In the genomic region with DNA sequence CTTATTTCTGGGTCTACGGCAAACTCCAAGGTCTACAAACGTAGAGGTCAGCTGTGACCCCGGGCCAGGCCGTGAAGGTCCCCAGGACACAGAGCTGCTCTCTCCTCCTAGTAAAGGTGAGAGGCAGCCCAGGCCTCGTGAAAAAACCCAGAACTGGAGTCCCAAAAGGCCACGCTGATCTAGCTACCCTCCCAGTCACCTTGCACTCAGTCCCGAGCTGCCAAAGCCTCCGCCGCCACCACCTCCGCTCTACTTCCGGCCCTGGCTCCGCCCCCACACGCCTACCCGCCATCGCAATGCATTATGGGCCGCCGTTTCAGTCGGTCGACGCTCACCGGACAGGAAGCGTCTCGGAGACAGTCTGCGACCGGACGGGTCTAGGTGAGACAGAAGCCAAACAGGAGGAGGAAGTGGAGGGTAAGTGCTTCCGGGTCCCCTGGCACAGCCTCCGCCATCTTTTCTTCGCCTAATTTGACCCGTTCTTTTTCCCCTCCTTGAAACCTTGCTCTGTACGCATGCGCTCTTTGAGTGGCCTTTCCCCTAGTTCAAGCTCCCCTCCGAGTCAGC, we compare ENCODE assay signal across 1 cellular context.
TF ChIP-seq lines count a peak whose summit lies in the region.

A gene with protein sequence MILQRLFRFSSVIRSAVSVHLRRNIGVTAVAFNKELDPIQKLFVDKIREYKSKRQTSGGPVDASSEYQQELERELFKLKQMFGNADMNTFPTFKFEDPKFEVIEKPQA (minus strand): TSS at position 251 of the 567 bp plus-strand sequence. CDS start 5,110 bp downstream, outside the sequence.
A gene (plus strand): TSS at position 319 of the 567 bp plus-strand sequence. CDS start 6,627 bp downstream, outside the sequence.

TF ChIP-seq in HepG2, 621 proteins besides CTCF, POLR2A, EP300 and RAD21 (continued from another document and continues in another):
- TF ChIP-seq, protein P1, sequence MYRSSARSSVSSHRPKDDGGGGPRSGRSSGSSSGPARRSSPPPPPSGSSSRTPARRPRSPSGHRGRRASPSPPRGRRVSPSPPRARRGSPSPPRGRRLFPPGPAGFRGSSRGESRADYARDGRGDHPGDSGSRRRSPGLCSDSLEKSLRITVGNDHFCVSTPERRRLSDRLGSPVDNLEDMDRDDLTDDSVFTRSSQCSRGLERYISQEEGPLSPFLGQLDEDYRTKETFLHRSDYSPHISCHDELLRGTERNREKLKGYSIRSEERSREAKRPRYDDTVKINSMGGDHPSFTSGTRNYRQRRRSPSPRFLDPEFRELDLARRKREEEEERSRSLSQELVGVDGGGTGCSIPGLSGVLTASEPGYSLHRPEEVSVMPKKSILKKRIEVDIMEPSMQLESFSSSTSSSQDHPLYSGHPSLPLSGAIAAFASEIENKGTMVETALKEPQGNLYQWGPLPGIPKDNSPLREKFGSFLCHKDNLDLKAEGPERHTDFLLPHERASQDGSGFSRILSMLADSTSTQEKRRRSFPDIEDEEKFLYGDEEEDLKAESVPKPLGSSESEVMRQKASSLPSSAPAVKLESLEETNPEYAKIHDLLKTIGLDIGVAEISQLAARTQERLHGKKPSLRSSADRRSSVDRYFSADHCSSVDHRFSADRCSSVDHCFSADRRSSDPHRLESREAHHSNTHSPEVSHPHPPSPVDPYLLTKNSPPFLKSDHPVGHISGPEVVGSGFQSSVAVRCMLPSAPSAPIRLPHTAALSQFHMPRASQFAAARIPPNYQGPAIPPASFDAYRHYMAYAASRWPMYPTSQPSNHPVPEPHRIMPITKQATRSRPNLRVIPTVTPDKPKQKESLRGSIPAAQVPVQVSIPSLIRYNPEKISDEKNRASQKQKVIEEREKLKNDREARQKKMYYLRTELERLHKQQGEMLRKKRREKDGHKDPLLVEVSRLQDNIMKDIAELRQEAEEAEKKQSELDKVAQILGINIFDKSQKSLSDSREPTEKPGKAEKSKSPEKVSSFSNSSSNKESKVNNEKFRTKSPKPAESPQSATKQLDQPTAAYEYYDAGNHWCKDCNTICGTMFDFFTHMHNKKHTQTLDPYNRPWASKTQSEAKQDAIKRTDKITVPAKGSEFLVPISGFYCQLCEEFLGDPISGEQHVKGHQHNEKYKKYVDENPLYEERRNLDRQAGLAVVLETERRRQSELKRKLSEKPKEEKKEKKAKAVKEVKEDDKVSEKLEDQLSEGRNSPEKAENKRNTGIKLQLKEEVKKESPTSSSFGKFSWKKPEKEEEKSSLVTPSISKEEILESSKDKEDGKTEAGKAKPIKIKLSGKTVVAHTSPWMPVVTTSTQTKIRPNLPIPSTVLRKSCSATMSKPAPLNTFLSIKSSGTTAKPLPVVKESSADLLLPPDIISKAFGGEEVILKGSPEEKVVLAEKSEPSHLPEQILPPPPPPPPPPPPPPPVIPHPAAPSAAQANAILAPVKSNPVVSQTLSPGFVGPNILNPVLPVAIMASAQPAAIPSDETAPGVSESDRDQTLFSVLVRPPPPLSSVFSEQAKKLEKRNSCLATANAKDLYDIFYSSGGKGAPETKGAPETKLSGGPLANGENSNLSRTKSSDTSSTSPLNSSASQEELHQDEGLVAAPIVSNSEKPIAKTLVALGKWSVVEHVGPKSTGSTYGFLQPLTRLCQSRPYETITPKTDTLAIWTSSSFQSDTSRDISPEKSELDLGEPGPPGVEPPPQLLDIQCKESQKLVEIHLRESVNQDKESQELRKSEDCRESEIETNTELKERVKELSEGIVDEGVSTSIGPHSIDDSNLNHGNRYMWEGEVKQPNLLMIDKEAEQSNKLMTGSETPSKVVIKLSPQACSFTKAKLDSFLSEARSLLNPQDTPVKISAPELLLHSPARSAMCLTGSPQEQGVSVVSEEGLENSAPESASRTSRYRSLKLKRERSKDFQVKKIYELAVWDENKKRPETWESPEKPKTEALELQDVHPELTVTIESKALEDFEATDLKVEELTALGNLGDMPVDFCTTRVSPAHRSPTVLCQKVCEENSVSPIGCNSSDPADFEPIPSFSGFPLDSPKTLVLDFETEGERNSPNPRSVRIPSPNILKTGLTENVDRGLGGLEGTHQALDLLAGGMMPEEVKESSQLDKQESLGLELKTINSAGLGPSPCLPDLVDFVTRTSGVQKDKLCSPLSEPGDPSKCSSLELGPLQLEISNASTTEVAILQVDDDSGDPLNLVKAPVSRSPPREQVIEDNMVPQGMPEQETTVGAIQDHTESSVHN (CRISPR knock-in tag; IDR thresholded peaks at IDR 0.05) = no peak
- TF ChIP-seq, protein P2, sequence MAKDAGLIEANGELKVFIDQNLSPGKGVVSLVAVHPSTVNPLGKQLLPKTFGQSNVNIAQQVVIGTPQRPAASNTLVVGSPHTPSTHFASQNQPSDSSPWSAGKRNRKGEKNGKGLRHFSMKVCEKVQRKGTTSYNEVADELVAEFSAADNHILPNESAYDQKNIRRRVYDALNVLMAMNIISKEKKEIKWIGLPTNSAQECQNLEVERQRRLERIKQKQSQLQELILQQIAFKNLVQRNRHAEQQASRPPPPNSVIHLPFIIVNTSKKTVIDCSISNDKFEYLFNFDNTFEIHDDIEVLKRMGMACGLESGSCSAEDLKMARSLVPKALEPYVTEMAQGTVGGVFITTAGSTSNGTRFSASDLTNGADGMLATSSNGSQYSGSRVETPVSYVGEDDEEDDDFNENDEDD (CRISPR knock-in tag; IDR thresholded peaks at IDR 0.05; ENCODE audit: borderline replicate concordance) = peak; percentile 79
- no peak for TF ChIP-seq TEAD2 (CRISPR knock-in tag; IDR thresholded peaks at IDR 0.05)
- TF ChIP-seq ZMYM2 (CRISPR knock-in tag; IDR thresholded peaks at IDR 0.05) = no peak
- no peak for TF ChIP-seq ZNF737 (CRISPR knock-in tag; IDR thresholded peaks at IDR 0.05; ENCODE audit: borderline replicate concordance)
- peak; percentile 63; the same call in 1 of the 2 replicates for TF ChIP-seq TBX2 (CRISPR knock-in tag; IDR thresholded peaks at IDR 0.05; ENCODE audit: borderline replicate concordance)
- peak; percentile 69 for TF ChIP-seq SUZ12 (IDR thresholded peaks at IDR 0.05; ENCODE audit: low read depth, low read length)
- no peak; the same call in 1 of the 2 replicates for TF ChIP-seq ZNF780A (CRISPR knock-in tag; IDR thresholded peaks at IDR 0.05)
- TF ChIP-seq ZNF496 (CRISPR knock-in tag; IDR thresholded peaks at IDR 0.05; ENCODE audit: insufficient replicate concordance) = no peak
- peak; percentile 73; the same call in 1 of the 2 replicates for TF ChIP-seq ZNF607 (CRISPR knock-in tag; IDR thresholded peaks at IDR 0.05; ENCODE audit: borderline replicate concordance)
- TF ChIP-seq ZNF101 (CRISPR knock-in tag; IDR thresholded peaks at IDR 0.05; ENCODE audit: borderline replicate concordance, low read depth) = no peak
- TF ChIP-seq CENPT (CRISPR knock-in tag; IDR thresholded peaks at IDR 0.05; ENCODE audit: low read depth) = no peak
- no peak for TF ChIP-seq ZNF562 (CRISPR knock-in tag; IDR thresholded peaks at IDR 0.05; ENCODE audit: borderline replicate concordance)
- no peak for TF ChIP-seq KLF9 (CRISPR knock-in tag; IDR thresholded peaks at IDR 0.05; ENCODE audit: low read depth)
- no peak; the same call in 1 of the 2 replicates for TF ChIP-seq AHR (CRISPR knock-in tag; IDR thresholded peaks at IDR 0.05)
- TF ChIP-seq ZNF782 (CRISPR knock-in tag; IDR thresholded peaks at IDR 0.05; ENCODE audit: borderline replicate concordance) = peak; percentile 62; the same call in 1 of the 2 replicates
- TF ChIP-seq ZBTB7A (CRISPR knock-in tag; IDR thresholded peaks at IDR 0.05) = 0 out of 2 replicates have a peak, but pooled peaks have one; percentile 10
- peak; percentile 58; the same call in 1 of the 2 replicates for TF ChIP-seq EEA1 (CRISPR knock-in tag; IDR thresholded peaks at IDR 0.05; ENCODE audit: borderline replicate concordance)
- TF ChIP-seq, protein P3, sequence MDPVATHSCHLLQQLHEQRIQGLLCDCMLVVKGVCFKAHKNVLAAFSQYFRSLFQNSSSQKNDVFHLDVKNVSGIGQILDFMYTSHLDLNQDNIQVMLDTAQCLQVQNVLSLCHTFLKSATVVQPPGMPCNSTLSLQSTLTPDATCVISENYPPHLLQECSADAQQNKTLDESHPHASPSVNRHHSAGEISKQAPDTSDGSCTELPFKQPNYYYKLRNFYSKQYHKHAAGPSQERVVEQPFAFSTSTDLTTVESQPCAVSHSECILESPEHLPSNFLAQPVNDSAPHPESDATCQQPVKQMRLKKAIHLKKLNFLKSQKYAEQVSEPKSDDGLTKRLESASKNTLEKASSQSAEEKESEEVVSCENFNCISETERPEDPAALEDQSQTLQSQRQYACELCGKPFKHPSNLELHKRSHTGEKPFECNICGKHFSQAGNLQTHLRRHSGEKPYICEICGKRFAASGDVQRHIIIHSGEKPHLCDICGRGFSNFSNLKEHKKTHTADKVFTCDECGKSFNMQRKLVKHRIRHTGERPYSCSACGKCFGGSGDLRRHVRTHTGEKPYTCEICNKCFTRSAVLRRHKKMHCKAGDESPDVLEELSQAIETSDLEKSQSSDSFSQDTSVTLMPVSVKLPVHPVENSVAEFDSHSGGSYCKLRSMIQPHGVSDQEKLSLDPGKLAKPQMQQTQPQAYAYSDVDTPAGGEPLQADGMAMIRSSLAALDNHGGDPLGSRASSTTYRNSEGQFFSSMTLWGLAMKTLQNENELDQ (CRISPR knock-in tag; IDR thresholded peaks at IDR 0.05; ENCODE audit: borderline replicate concordance) = no peak
- TF ChIP-seq GZF1 (CRISPR knock-in tag; IDR thresholded peaks at IDR 0.05) = no peak
- TF ChIP-seq, protein P4, sequence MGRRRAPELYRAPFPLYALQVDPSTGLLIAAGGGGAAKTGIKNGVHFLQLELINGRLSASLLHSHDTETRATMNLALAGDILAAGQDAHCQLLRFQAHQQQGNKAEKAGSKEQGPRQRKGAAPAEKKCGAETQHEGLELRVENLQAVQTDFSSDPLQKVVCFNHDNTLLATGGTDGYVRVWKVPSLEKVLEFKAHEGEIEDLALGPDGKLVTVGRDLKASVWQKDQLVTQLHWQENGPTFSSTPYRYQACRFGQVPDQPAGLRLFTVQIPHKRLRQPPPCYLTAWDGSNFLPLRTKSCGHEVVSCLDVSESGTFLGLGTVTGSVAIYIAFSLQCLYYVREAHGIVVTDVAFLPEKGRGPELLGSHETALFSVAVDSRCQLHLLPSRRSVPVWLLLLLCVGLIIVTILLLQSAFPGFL (CRISPR knock-in tag; IDR thresholded peaks at IDR 0.05) = no peak
- TF ChIP-seq ZFP36L1 (CRISPR knock-in tag; IDR thresholded peaks at IDR 0.05) = no peak
- no peak for TF ChIP-seq ETV6 (CRISPR knock-in tag; conservative IDR thresholded peaks at IDR 0.05)
- peak; percentile 65; the same call in 1 of the 2 replicates for TF ChIP-seq PAX8 (CRISPR knock-in tag; IDR thresholded peaks at IDR 0.05; ENCODE audit: borderline replicate concordance)
- TF ChIP-seq HNF4G (IDR thresholded peaks at IDR 0.05; ENCODE audit: borderline replicate concordance, low read depth, low read length) = no peak
- no peak for TF ChIP-seq HNF4G (CRISPR knock-in tag; IDR thresholded peaks at IDR 0.05; ENCODE audit: borderline replicate concordance, low read depth)
- TF ChIP-seq ZSCAN22 (CRISPR knock-in tag; IDR thresholded peaks at IDR 0.05) = peak; percentile 91; the same call in 1 of the 2 replicates
- TF ChIP-seq, protein P5, sequence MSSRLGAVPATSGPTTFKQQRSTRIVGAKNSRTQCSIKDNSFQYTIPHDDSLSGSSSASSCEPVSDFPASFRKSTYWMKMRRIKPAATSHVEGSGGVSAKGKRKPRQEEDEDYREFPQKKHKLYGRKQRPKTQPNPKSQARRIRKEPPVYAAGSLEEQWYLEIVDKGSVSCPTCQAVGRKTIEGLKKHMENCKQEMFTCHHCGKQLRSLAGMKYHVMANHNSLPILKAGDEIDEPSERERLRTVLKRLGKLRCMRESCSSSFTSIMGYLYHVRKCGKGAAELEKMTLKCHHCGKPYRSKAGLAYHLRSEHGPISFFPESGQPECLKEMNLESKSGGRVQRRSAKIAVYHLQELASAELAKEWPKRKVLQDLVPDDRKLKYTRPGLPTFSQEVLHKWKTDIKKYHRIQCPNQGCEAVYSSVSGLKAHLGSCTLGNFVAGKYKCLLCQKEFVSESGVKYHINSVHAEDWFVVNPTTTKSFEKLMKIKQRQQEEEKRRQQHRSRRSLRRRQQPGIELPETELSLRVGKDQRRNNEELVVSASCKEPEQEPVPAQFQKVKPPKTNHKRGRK (CRISPR knock-in tag; IDR thresholded peaks at IDR 0.05) = no peak
- no peak for TF ChIP-seq ZNF3 (CRISPR knock-in tag; IDR thresholded peaks at IDR 0.05)
- TF ChIP-seq, protein P6, sequence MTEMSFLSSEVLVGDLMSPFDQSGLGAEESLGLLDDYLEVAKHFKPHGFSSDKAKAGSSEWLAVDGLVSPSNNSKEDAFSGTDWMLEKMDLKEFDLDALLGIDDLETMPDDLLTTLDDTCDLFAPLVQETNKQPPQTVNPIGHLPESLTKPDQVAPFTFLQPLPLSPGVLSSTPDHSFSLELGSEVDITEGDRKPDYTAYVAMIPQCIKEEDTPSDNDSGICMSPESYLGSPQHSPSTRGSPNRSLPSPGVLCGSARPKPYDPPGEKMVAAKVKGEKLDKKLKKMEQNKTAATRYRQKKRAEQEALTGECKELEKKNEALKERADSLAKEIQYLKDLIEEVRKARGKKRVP (CRISPR knock-in tag; IDR thresholded peaks at IDR 0.05) = no peak
- no peak for TF ChIP-seq ZFAT (CRISPR knock-in tag; conservative IDR thresholded peaks at IDR 0.05)
- TF ChIP-seq RARA (CRISPR knock-in tag; IDR thresholded peaks at IDR 0.05) = no peak; the same call in none of the 2 replicates
- no peak for TF ChIP-seq STAT5B (CRISPR knock-in tag; IDR thresholded peaks at IDR 0.05)
- TF ChIP-seq JARID2 (CRISPR knock-in tag; IDR thresholded peaks at IDR 0.05; ENCODE audit: insufficient replicate concordance) = no peak
- TF ChIP-seq ZNF264 (CRISPR knock-in tag; IDR thresholded peaks at IDR 0.05) = peak; percentile 41
- no peak for TF ChIP-seq ZEB1 (IDR thresholded peaks at IDR 0.05; ENCODE audit: insufficient replicate concordance, low read depth)
- TF ChIP-seq, protein P7, sequence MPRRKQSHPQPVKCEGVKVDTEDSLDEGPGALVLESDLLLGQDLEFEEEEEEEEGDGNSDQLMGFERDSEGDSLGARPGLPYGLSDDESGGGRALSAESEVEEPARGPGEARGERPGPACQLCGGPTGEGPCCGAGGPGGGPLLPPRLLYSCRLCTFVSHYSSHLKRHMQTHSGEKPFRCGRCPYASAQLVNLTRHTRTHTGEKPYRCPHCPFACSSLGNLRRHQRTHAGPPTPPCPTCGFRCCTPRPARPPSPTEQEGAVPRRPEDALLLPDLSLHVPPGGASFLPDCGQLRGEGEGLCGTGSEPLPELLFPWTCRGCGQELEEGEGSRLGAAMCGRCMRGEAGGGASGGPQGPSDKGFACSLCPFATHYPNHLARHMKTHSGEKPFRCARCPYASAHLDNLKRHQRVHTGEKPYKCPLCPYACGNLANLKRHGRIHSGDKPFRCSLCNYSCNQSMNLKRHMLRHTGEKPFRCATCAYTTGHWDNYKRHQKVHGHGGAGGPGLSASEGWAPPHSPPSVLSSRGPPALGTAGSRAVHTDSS (CRISPR knock-in tag; conservative IDR thresholded peaks at IDR 0.05) = no peak
- TF ChIP-seq ZNF615 (CRISPR knock-in tag; IDR thresholded peaks at IDR 0.05; ENCODE audit: borderline replicate concordance) = no peak
- TF ChIP-seq ZNF326 (CRISPR knock-in tag; IDR thresholded peaks at IDR 0.05; ENCODE audit: borderline replicate concordance) = no peak
- 0 out of 2 replicates have a peak, but pooled peaks have one; percentile 67 for TF ChIP-seq MEIS1 (CRISPR knock-in tag; IDR thresholded peaks at IDR 0.05; ENCODE audit: borderline replicate concordance)
- TF ChIP-seq HOXA5 (CRISPR knock-in tag; IDR thresholded peaks at IDR 0.05) = no peak
